11 cellular contexts compared by ENCODE assay signal in the genomic region with DNA sequence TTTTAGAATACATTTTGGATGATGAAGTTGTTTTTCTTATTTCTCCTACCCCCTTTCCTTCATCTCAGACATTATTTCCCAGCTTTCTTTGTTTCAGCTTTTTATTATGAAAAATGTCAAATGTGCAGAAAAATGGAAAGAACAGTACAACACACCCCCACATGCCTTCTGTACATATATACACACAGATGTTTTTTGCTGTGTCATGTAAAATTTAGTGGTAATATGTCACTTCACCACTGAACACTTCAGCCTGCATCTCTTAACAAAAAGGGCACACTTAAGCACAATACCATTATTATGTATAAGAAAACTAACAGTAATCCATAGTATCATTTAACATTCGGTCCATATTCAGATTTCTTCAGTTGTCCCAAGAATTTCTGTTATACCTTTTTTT.
"Had no signal": no experiment of that assay in that cellular context is flagged by ENCODE, and none has a peak within 500 bp of the region (broad histone marks: within the 10 kb centered on the region; RNA-seq: fewer than 3 reads in every experiment).

No MANE protein-coding gene starts in this region.

- DNase-seq: activated CD4-positive, CD25-positive, alpha-beta regulatory T cell; esophagus squamous epithelium; head of caudate nucleus; nephron progenitor cell; retina; small intestine; T-helper 17 cell; thyroid gland had no signal

- H3K4me1 ChIP-seq: esophagus squamous epithelium, thyroid gland, vagina had no signal

- H3K4me3 ChIP-seq: esophagus squamous epithelium, thyroid gland, vagina had no signal

- H3K9me3 ChIP-seq: esophagus squamous epithelium, thyroid gland, vagina had no signal

- ATAC-seq: T-helper 17 cell had no signal

- H3K27me3 Mint-ChIP-seq: activated naive CD4-positive, alpha-beta T cell treated with anti-CD3 and anti-CD28 coated beads, Interleukin-2, amount 50 U/mL, for 24 hours; T-helper 17 cell had no signal

- H3K9me3 Mint-ChIP-seq: activated naive CD4-positive, alpha-beta T cell treated with anti-CD3 and anti-CD28 coated beads, Interleukin-2, amount 50 U/mL, for 24 hours; nephron progenitor cell had no signal

- H3K27me3 ChIP-seq: esophagus squamous epithelium, foreskin keratinocyte, thyroid gland, vagina had no signal

- H3K4me1 Mint-ChIP-seq: activated naive CD4-positive, alpha-beta T cell treated with anti-CD3 and anti-CD28 coated beads, Interleukin-2, amount 50 U/mL, for 24 hours; nephron progenitor cell; T-helper 17 cell had no signal

- H3K27ac Mint-ChIP-seq: activated naive CD4-positive, alpha-beta T cell treated with anti-CD3 and anti-CD28 coated beads, Interleukin-2, amount 50 U/mL, for 24 hours; nephron progenitor cell; T-helper 17 cell had no signal

- H3K4me3 Mint-ChIP-seq: activated naive CD4-positive, alpha-beta T cell treated with anti-CD3 and anti-CD28 coated beads, Interleukin-2, amount 50 U/mL, for 24 hours; nephron progenitor cell; T-helper 17 cell had no signal

- H3K27ac ChIP-seq: esophagus squamous epithelium, foreskin keratinocyte, thyroid gland, vagina had no signal
